In genomic region chr6:87276624-87277023, GRCh38 we compare ENCODE assay signal across 19 cellular contexts. TPM values are rescaled to one million over a fixed set of nuclear protein-coding genes. Genes with fewer than 3 reads are reported as not detected.
DNase-seq lines count a peak whose midpoint lies in the region; ATAC-seq, FAIRE-seq and TF ChIP-seq lines count a peak whose summit lies in the region.
"Had no signal": no experiment of that assay in that cellular context is flagged by ENCODE, and none has a peak within 500 bp of the region (broad histone marks: within the 10 kb centered on the region; RNA-seq: fewer than 3 reads in every experiment).

No MANE protein-coding gene starts in this region.

- no peak for TF ChIP-seq CTCF in CD8-positive, alpha-beta T cell (IDR thresholded peaks at IDR 0.05)
- TF ChIP-seq CTCF in VCaP (conservative IDR thresholded peaks at IDR 0.05) (no peak), HFFc6 (IDR thresholded peaks at IDR 0.05) (no peak), natural killer cell (IDR thresholded peaks at IDR 0.05) (no peak)

- peak; percentile 44 for DNase-seq in DMS53 (lab: John Stamatoyannopoulos, UW)
- no peak for DNase-seq in DMS53 treated with DMSO at 0.1 percent for 48 hours (lab: John Stamatoyannopoulos, UW; ENCODE audit: unreplicated experiment)
- DNase-seq in CD8-positive, alpha-beta T cell: no peak
- peak; percentile 4 for DNase-seq in small intestine
- no peak for DNase-seq in HFFc6
- DNase-seq in natural killer cell: no peak
- DNase-seq: 8988T, DND-41, H7, NCI-H146, NCI-H2029 treated with DMSO at 0.1 percent for 48 hours, SHP77 treated with DMSO at 0.1 percent for 48 hours had no signal

- no peak for ATAC-seq in CD8-positive, alpha-beta T cell
- ATAC-seq in GM21390 (IDR thresholded peaks at IDR 0.05; ENCODE audit: unreplicated experiment) (no peak), natural killer cell (no peak)

- H3K27me3 Mint-ChIP-seq in CD8-positive, alpha-beta T cell (ENCODE audit: low read depth): no peaks in the 10 kb centered on the region
- H3K27me3 Mint-ChIP-seq in HFFc6 (ENCODE audit: insufficient read depth) (no peaks in the 10 kb centered on the region; the same call in 1 of the 2 replicates), natural killer cell (ENCODE audit: low read depth in 2 of 2) (no peaks in the 10 kb centered on the region)

- H3K27ac Mint-ChIP-seq in CD8-positive, alpha-beta T cell: peak overlapping the region; percentile 41
- no peak overlapping the region for H3K27ac Mint-ChIP-seq in HFFc6
- H3K27ac Mint-ChIP-seq in natural killer cell: no peak overlapping the region

- no peaks in the 10 kb centered on the region for H3K36me3 ChIP-seq in CD8-positive, alpha-beta T cell (ENCODE audit: insufficient read depth, low read length)
- no peaks in the 10 kb centered on the region for H3K36me3 ChIP-seq in small intestine (ENCODE audit: control insufficient read depth in 2 of 2, insufficient read depth in 2 of 2, low read length in 2 of 2)

- no peaks in the 10 kb centered on the region for H3K9me3 ChIP-seq in CD8-positive, alpha-beta T cell (ENCODE audit: low read length)
- no peaks in the 10 kb centered on the region for H3K9me3 ChIP-seq in small intestine (ENCODE audit: control insufficient read depth, low read depth)

- WGBS in small intestine, 3 donors: 40 to 50% (median 49%) methylated on average over 1 of the region's 1 CpG

- CTCF ChIA-PET in CD8-positive, alpha-beta T cell (lab: Charles Lee): interaction anchor here (1.6 kb wide), 1 partner anchor 10 kb away, joined by 5 read pairs; no protein-coding TSS in a partner anchor

- no peak for FAIRE-seq in small intestine (lab: Jason Lieb, UNC)

- H3K27me3 ChIP-seq in CD8-positive, alpha-beta T cell (ENCODE audit: insufficient read depth, low read length): no peaks in the 10 kb centered on the region
- no peaks in the 10 kb centered on the region for H3K27me3 ChIP-seq in small intestine (ENCODE audit: control insufficient read depth in 2 of 2, insufficient read depth in 2 of 2, low read length in 2 of 2)

- H3K4me3 ChIP-seq in CD8-positive, alpha-beta T cell (ENCODE audit: low read depth, low read length): no peak overlapping the region
- H3K4me3 ChIP-seq in small intestine (ENCODE audit: low read depth in 1 of 2, low read length in 2 of 2): no peak overlapping the region
- H3K4me3 ChIP-seq: GM12878, SK-N-MC had no signal

- no peaks in the 10 kb centered on the region for H3K4me1 ChIP-seq in CD8-positive, alpha-beta T cell (ENCODE audit: insufficient read depth, low read length)
- H3K4me1 ChIP-seq in small intestine (ENCODE audit: control insufficient read depth in 2 of 2, insufficient read depth in 1 of 2, low read depth in 1 of 2, low read length in 1 of 2): no peaks in the 10 kb centered on the region

- no peaks in the 10 kb centered on the region for H3K36me3 Mint-ChIP-seq in CD8-positive, alpha-beta T cell
- H3K36me3 Mint-ChIP-seq in HFFc6 (ENCODE audit: low read depth): no peaks in the 10 kb centered on the region
- no peaks in the 10 kb centered on the region for H3K36me3 Mint-ChIP-seq in natural killer cell

- intact Hi-C loops in CD8-positive, alpha-beta T cell (cut with DNase I, micrococcal nuclease): no loop called here
- intact Hi-C loops in natural killer cell (cut with micrococcal nuclease): no loop called here

- POLR2A ChIA-PET in CD8-positive, alpha-beta T cell (lab: Charles Lee): interaction anchor here (0.6 kb wide), 1 partner anchor 20 kb away, joined by 4 read pairs; no protein-coding TSS in a partner anchor

- peaks cover 15% of the 10 kb centered on the region for H3K4me1 Mint-ChIP-seq in CD8-positive, alpha-beta T cell (ENCODE audit: low read depth)
- H3K4me1 Mint-ChIP-seq in HFFc6 (ENCODE audit: low read depth) (peaks cover 23% of the 10 kb centered on the region), natural killer cell (peaks cover 4 to 5% of the 10 kb centered on the region in 2 donors)

- no peak overlapping the region for H3K4me3 Mint-ChIP-seq in CD8-positive, alpha-beta T cell
- H3K4me3 Mint-ChIP-seq in HFFc6 (no peak overlapping the region), natural killer cell (no peak overlapping the region)

- no peaks in the 10 kb centered on the region for H3K9me3 Mint-ChIP-seq in CD8-positive, alpha-beta T cell
- H3K9me3 Mint-ChIP-seq in HFFc6 (no peaks in the 10 kb centered on the region), natural killer cell (no peaks in the 10 kb centered on the region)

- H3K27ac ChIP-seq in CD8-positive, alpha-beta T cell (ENCODE audit: low read depth, low read length): no peak overlapping the region
- H3K27ac ChIP-seq in VCaP (peak overlapping the region; percentile 68), small intestine (ENCODE audit: low read depth in 1 of 2, low read length in 1 of 2) (no peak overlapping the region)
- H3K27ac ChIP-seq: C4-2B, KMS-11, SK-N-MC had no signal

RNA-seq across cellular contexts. Expression of gene SMIM8, which starts 45.8 kb away (rescaled TPM):
- total RNA-seq in CD8-positive, alpha-beta T cell: 1 to 10 TPM; 4.2 TPM
- 1 to 10 TPM; 4.1 to 7.2 (median 4.3) TPM for polyA plus RNA-seq in small intestine
- 1 to 10 TPM; 3.3 to 6.2 (median 4.8) TPM for total RNA-seq in HFFc6 (2021; fragmentation: NEBNext Ultra II Directional; extraction: Animal tissue kit (Norgen Biotek cat#: 25700))
- 10 to 100 TPM in 1 of 3 donors, 1 to 10 TPM in 2; 8.0 to 11.1 (median 9.5) TPM for total RNA-seq in natural killer cell

RNA-seq across cellular contexts. Expression of gene GJB7, which starts 52.5 kb away (rescaled TPM):
- total RNA-seq in CD8-positive, alpha-beta T cell: not detected
- not detected for polyA plus RNA-seq in small intestine
- total RNA-seq in HFFc6 (2021; fragmentation: NEBNext Ultra II Directional; extraction: Animal tissue kit (Norgen Biotek cat#: 25700)): not detected
- total RNA-seq in natural killer cell: not detected
- total RNA-seq: GM12878 had no signal
- polyA plus RNA-seq: AG04450 had no signal

Comparison
In these comparisons a context has a peak if more than half of its experiments do, and no peak if none do; other contexts are left out.
1. DNase-seq: peak in DMS53 (single experiment) and small intestine (single experiment); none in DMS53 treated with DMSO at 0.1 percent for 48 hours (single experiment), CD8-positive, alpha-beta T cell (0 of 7), HFFc6 (single experiment) and natural killer cell (single experiment).